In genomic region chr2:71277536-71278103, GRCh38 we compare ENCODE assay signal across 8 cellular contexts. TPM values are rescaled to one million over a fixed set of nuclear protein-coding genes. Genes with fewer than 3 reads are reported as not detected.
A peak's percentile ranks its signal among the peaks of the same experiment; 100 is the strongest.
DNase-seq lines count a peak whose midpoint lies in the region; ATAC-seq and TF ChIP-seq lines count a peak whose summit lies in the region.

No MANE protein-coding gene starts in this region.

- H3K4me1 Mint-ChIP-seq in activated CD4-positive, alpha-beta memory T cell treated with anti-CD3 and anti-CD28 coated beads for 36 hours (ENCODE audit: low read depth): peaks cover 18% of the 10 kb centered on the region
- peaks cover 8% of the 10 kb centered on the region for H3K4me1 Mint-ChIP-seq in endothelial cell (ENCODE audit: unreplicated experiment)
- H3K4me1 Mint-ChIP-seq in mesothelial cell of epicardium: peaks cover 12% of the 10 kb centered on the region

- peaks cover 3% of the 10 kb centered on the region for H3K36me3 Mint-ChIP-seq in activated CD4-positive, alpha-beta memory T cell treated with anti-CD3 and anti-CD28 coated beads for 36 hours
- H3K36me3 Mint-ChIP-seq in endothelial cell (ENCODE audit: low read depth, unreplicated experiment) (no peaks in the 10 kb centered on the region), mesothelial cell of epicardium (no peaks in the 10 kb centered on the region)

- DNase-seq in activated gamma-delta T cell treated with Interleukin-2 at 50 U/mL for 16 hours (peak; percentile 5), activated gamma-delta T cell (lab: John Stamatoyannopoulos, UW) (no peak), NCI-H1694 treated with DMSO at 0.1 percent for 48 hours (lab: John Stamatoyannopoulos, UW) (peak; percentile 52), endothelial cell (ENCODE audit: low spot score) (peak; percentile 64), mesothelial cell of epicardium (ENCODE audit: low spot score in 2 of 2, unreplicated experiment in 2 of 2) (no peak), tibial artery (peak in 1 of 2 donors; percentile 70)
- DNase-seq in activated CD4-positive, alpha-beta memory T cell treated with anti-CD3 and anti-CD28 coated beads for 36 hours: peak; percentile 38

- ATAC-seq in HG03460 (IDR thresholded peaks at IDR 0.05; ENCODE audit: unreplicated experiment): no peak

- CTCF ChIA-PET in activated CD4-positive, alpha-beta memory T cell treated with anti-CD3 and anti-CD28 coated beads for 36 hours (lab: Charles Lee): interaction anchor here (0.7 to 1.3 kb wide), 2 partner anchors 120 to 123 kb away, joined by 3 read pairs; no protein-coding TSS in a partner anchor

- peak overlapping the region; percentile 72 for H3K4me3 Mint-ChIP-seq in activated CD4-positive, alpha-beta memory T cell treated with anti-CD3 and anti-CD28 coated beads for 36 hours
- peak overlapping the region; percentile 84 for H3K4me3 Mint-ChIP-seq in endothelial cell (ENCODE audit: unreplicated experiment)
- peak overlapping the region; percentile 62 for H3K4me3 Mint-ChIP-seq in mesothelial cell of epicardium

- H3K4me3 ChIP-seq in tibial artery: peak overlapping the region; percentile 59 to 72

- H3K9me3 ChIP-seq in tibial artery: no peaks in the 10 kb centered on the region

- H3K27ac ChIP-seq in tibial artery: peak overlapping the region; percentile 69 to 78

- intact Hi-C loops in activated CD4-positive, alpha-beta memory T cell treated with anti-CD3 and anti-CD28 coated beads for 36 hours (cut with micrococcal nuclease): no loop called here
- intact Hi-C loops in tibial artery (cut with DNase I; ENCODE audit: low total_unique reads): loop anchor here (2.0 to 5.0 kb wide), 2 partner anchors 50 to 51 kb away; partner anchors contain the start of gene PAIP2B

- TF ChIP-seq CTCF in endothelial cell (IDR thresholded peaks at IDR 0.05; ENCODE audit: unreplicated experiment): no peak
- TF ChIP-seq CTCF in mesothelial cell of epicardium (IDR thresholded peaks at IDR 0.05; ENCODE audit: unreplicated experiment): no peak
- TF ChIP-seq CTCF in tibial artery (IDR thresholded peaks at IDR 0.05): peak; percentile 33 to 36

- H3K27me3 Mint-ChIP-seq in activated CD4-positive, alpha-beta memory T cell treated with anti-CD3 and anti-CD28 coated beads for 36 hours: peaks cover 69% of the 10 kb centered on the region
- H3K27me3 Mint-ChIP-seq in endothelial cell (ENCODE audit: unreplicated experiment) (peaks cover 3% of the 10 kb centered on the region), mesothelial cell of epicardium (ENCODE audit: low read depth) (peaks cover 94% of the 10 kb centered on the region)

- POLR2A ChIA-PET in activated CD4-positive, alpha-beta memory T cell treated with anti-CD3 and anti-CD28 coated beads for 36 hours (lab: Charles Lee): interaction anchor here (0.6 kb wide), 1 partner anchor 512 kb away, joined by 3 read pairs; no protein-coding TSS in a partner anchor

- no peaks in the 10 kb centered on the region for H3K36me3 ChIP-seq in tibial artery

- peaks cover 0 to 2% of the 10 kb centered on the region in 2 donors for H3K27me3 ChIP-seq in tibial artery

- peaks cover 0 to 19% (median 11%) of the 10 kb centered on the region in 4 donors for H3K4me1 ChIP-seq in tibial artery

- no peak overlapping the region for H3K27ac Mint-ChIP-seq in activated CD4-positive, alpha-beta memory T cell treated with anti-CD3 and anti-CD28 coated beads for 36 hours
- no peak overlapping the region for H3K27ac Mint-ChIP-seq in endothelial cell (ENCODE audit: unreplicated experiment)
- H3K27ac Mint-ChIP-seq in mesothelial cell of epicardium: no peak overlapping the region

- H3K9me3 Mint-ChIP-seq in activated CD4-positive, alpha-beta memory T cell treated with anti-CD3 and anti-CD28 coated beads for 36 hours: peaks cover 8% of the 10 kb centered on the region
- H3K9me3 Mint-ChIP-seq in endothelial cell (ENCODE audit: unreplicated experiment): no peaks in the 10 kb centered on the region
- peaks cover 13% of the 10 kb centered on the region for H3K9me3 Mint-ChIP-seq in mesothelial cell of epicardium

RNA-seq across cellular contexts. Expression of gene PAIP2B, which starts 50.7 kb away (rescaled TPM):
- 1 to 10 TPM; 2.2 TPM for total RNA-seq in activated CD4-positive, alpha-beta memory T cell treated with anti-CD3 and anti-CD28 coated beads for 36 hours
- total RNA-seq in endothelial cell (ENCODE audit: unreplicated experiment): 2.9 TPM
- total RNA-seq in mesothelial cell of epicardium: 10.3 to 11.3 TPM (median 10.8 TPM) in 3 replicates

RNA-seq across cellular contexts. Expression of gene ZNF638, which starts 54.0 kb away (rescaled TPM):
- 10 to 100 TPM; 74.2 to 87.4 TPM for total RNA-seq in activated CD4-positive, alpha-beta memory T cell treated with anti-CD3 and anti-CD28 coated beads for 36 hours
- 144 TPM for total RNA-seq in endothelial cell (ENCODE audit: unreplicated experiment)
- total RNA-seq in mesothelial cell of epicardium: 207 to 211 TPM (median 208 TPM) in 3 replicates

Comparison
In these comparisons a context has a peak if more than half of its experiments do, and no peak if none do; other contexts are left out.
1. DNase-seq: peak in activated gamma-delta T cell treated with Interleukin-2 at 50 U/mL for 16 hours (single experiment), NCI-H1694 treated with DMSO at 0.1 percent for 48 hours (single experiment), activated CD4-positive, alpha-beta memory T cell treated with anti-CD3 and anti-CD28 coated beads for 36 hours (single experiment) and endothelial cell (single experiment); none in activated gamma-delta T cell (single experiment) and mesothelial cell of epicardium (0 of 2).
2. CTCF ChIP-seq: peak in tibial artery (2 of 2); none in endothelial cell (single experiment) and mesothelial cell of epicardium (single experiment).
3. Peak in every context shown above with its lines, with median percentiles within 50 percentile points of each other: H3K4me3 Mint-ChIP-seq.